ENCODE assay signal across 18 cellular contexts in the genomic region with DNA sequence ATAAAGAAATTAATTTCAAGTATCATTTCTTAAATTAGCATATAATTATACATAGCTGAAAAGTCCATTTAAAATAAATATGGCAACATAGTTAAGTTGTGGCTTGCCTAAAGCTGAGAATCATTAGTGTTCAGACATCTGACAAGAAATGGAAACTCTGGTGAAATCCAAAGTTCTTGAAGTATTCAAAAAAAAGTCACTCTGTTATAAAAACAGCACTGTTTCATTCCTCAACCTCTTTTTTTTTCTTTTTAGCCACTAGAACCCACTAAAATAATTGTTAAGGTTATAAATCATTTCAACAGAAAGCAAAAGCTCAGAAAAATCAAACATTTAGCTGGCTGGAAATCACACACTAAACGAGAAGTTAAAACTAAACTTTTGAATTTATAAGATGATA.
DNase-seq lines count a peak whose midpoint lies in the region; ATAC-seq and TF ChIP-seq lines count a peak whose summit lies in the region.
"Had no signal": no experiment of that assay in that cellular context is flagged by ENCODE, and none has a peak within 500 bp of the region (broad histone marks: within the 10 kb centered on the region; RNA-seq: fewer than 3 reads in every experiment).

No MANE protein-coding gene starts in this region.

- peak; percentile 33 for DNase-seq in AG09309 (ENCODE audit: low read depth)
- peak; percentile 11 for DNase-seq in GM03348 (ENCODE audit: low spot score)
- peak; percentile 37 for DNase-seq in fibroblast of gingiva (ENCODE audit: low read depth)
- DNase-seq in uterus: no peak
- no peak for DNase-seq in chondrocyte (ENCODE audit: low spot score)
- no peak for DNase-seq in iPS-NIHi11 (ENCODE audit: low spot score)
- no peak for DNase-seq in body of pancreas
- DNase-seq: BE2C; CD8-positive, alpha-beta memory T cell; DMS 273 treated with DMSO at 0.1 percent for 48 hours; DMS79; NCI-H2029; NCI-H2227 treated with DMSO at 0.1 percent for 48 hours; NCI-H526 treated with DMSO at 0.1 percent for 48 hours; PC-9; Right ventricle myocardium superior had no signal

- ATAC-seq in body of pancreas: no peak
- ATAC-seq: K562 had no signal

- WGBS in body of pancreas, 2 donors: 45 to 53% methylated on average over 1 of the region's 1 CpG

- no peaks in the 10 kb centered on the region for H3K9me3 Mint-ChIP-seq in chondrocyte (ENCODE audit: low read depth)
- H3K9me3 Mint-ChIP-seq: CD8-positive, alpha-beta memory T cell had no signal

- no peaks in the 10 kb centered on the region for H3K4me1 ChIP-seq in uterus
- no peaks in the 10 kb centered on the region for H3K4me1 ChIP-seq in body of pancreas

- H3K4me1 Mint-ChIP-seq in chondrocyte (ENCODE audit: low read depth): peaks cover 17% of the 10 kb centered on the region
- H3K4me1 Mint-ChIP-seq: CD14-positive monocyte had no signal

- intact Hi-C loops in uterus (cut with DNase I; ENCODE audit: low total_unique reads): no loop called here
- intact Hi-C loops in body of pancreas (cut with DNase I): loop anchor here (10.0 kb wide), 1 partner anchor 229 kb away; no protein-coding TSS in a partner anchor

- H3K27ac Mint-ChIP-seq in chondrocyte (ENCODE audit: unreplicated experiment): no peak overlapping the region
- H3K27ac Mint-ChIP-seq: CD14-positive monocyte; CD8-positive, alpha-beta memory T cell had no signal

- peak overlapping the region; percentile 35 to 57 for H3K27ac ChIP-seq in uterus
- no peak overlapping the region for H3K27ac ChIP-seq in body of pancreas
- H3K27ac ChIP-seq: PC-9 had no signal

- H3K36me3 Mint-ChIP-seq in chondrocyte (ENCODE audit: low read depth): no peaks in the 10 kb centered on the region
- H3K36me3 Mint-ChIP-seq: CD14-positive monocyte; CD8-positive, alpha-beta memory T cell had no signal

- no peak overlapping the region for H3K4me3 Mint-ChIP-seq in chondrocyte (ENCODE audit: unreplicated experiment)
- H3K4me3 Mint-ChIP-seq: CD14-positive monocyte; CD8-positive, alpha-beta memory T cell had no signal

- H3K27me3 ChIP-seq in uterus (no peaks in the 10 kb centered on the region), body of pancreas (no peaks in the 10 kb centered on the region)
- H3K27me3 ChIP-seq: BE2C had no signal

- H3K4me3 ChIP-seq in AG09309 (ENCODE audit: control insufficient read depth, low read depth, low read length): no peak overlapping the region
- H3K4me3 ChIP-seq in uterus: no peak overlapping the region
- H3K4me3 ChIP-seq in body of pancreas: no peak overlapping the region
- H3K4me3 ChIP-seq: K562, PC-9 had no signal

- no peaks in the 10 kb centered on the region for H3K9me3 ChIP-seq in uterus
- H3K9me3 ChIP-seq in body of pancreas: no peaks in the 10 kb centered on the region
- H3K9me3 ChIP-seq: BE2C had no signal

- TF ChIP-seq CTCF in AG09309 (IDR thresholded peaks at IDR 0.05; ENCODE audit: control insufficient read depth, insufficient read depth, low read depth, low read length, missing control alignments) (no peak), uterus (IDR thresholded peaks at IDR 0.05) (no peak), chondrocyte (IDR thresholded peaks at IDR 0.05) (no peak), body of pancreas (IDR thresholded peaks at IDR 0.05) (no peak)

- no peaks in the 10 kb centered on the region for H3K27me3 Mint-ChIP-seq in chondrocyte (ENCODE audit: low read depth)

- no peak for TF ChIP-seq POLR2A in uterus (IDR thresholded peaks at IDR 0.05)
- TF ChIP-seq POLR2A in body of pancreas (IDR thresholded peaks at IDR 0.05): no peak

- H3K36me3 ChIP-seq in uterus: no peaks in the 10 kb centered on the region
- no peaks in the 10 kb centered on the region for H3K36me3 ChIP-seq in body of pancreas (replicated peaks in 1 of 2; ENCODE audit: insufficient read depth in 1 of 2, low read depth in 2 of 2)
- H3K36me3 ChIP-seq: BE2C had no signal

Comparison
In these comparisons a context has a peak if more than half of its experiments do, and no peak if none do; other contexts are left out.
1. DNase-seq: peak in AG09309 (single experiment), GM03348 (single experiment) and fibroblast of gingiva (single experiment); none in uterus (0 of 2), chondrocyte (single experiment), iPS-NIHi11 (single experiment) and body of pancreas (0 of 4).
2. H3K27ac ChIP-seq: peak in uterus (2 of 2); none in body of pancreas (0 of 4).